Comparison of ENCODE assay signal across 7 cellular contexts in the genomic region with DNA sequence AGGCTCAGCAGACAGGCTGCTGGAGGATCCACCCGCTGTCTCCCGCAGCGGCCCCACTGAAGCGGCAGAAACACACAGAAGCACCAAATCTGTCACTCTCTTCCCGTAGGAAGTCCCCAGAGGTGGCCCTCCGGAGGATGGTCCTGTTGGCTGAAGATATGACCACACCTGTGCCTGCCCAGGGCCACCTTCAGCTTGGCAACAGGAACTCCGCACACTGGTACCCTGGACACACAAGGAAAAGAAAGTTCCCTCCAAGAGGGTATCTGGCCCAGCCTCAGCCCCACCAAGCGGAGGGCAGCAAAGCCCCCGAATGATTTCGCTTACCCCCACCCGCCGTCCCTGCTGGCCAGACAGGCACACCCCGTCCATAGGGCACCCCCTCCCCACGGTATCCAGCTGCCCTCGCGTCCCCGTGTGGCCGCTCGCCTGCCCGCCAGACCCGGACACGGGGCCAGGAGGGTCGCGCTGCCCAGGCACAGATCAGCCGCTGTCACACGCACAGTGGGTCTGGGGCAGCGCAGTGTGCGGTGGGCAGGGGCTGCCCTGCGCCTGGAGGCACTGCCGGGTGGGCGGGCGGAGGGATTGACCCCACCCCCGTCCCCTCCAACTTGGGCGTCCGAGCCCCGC. TPM values are rescaled to one million over a fixed set of nuclear protein-coding genes. Genes with fewer than 3 reads are reported as not detected.
A peak's percentile ranks its signal among the peaks of the same experiment; 100 is the strongest.
DNase-seq lines count a peak whose midpoint lies in the region; ATAC-seq and TF ChIP-seq lines count a peak whose summit lies in the region.

No MANE protein-coding gene starts in this region.

- no peak overlapping the region for H2AFZ ChIP-seq in GM23338

- DNase-seq in GM23338 (ENCODE audit: low spot score) = no peak
- no peak for DNase-seq in Panc1 (ENCODE audit: low read depth, low spot score)
- no peak for DNase-seq in esophagus squamous epithelium (lab: John Stamatoyannopoulos, UW)
- DNase-seq in psoas muscle = no peak
- no peak for DNase-seq in DMS153 treated with DMSO at 0.1 percent for 48 hours (lab: John Stamatoyannopoulos, UW; ENCODE audit: unreplicated experiment)
- DNase-seq in stimulated activated CD4-positive, alpha-beta T cell treated with anti-CD3 and anti-CD28 coated beads, Interleukin-2, amount 100 ng/mL, for 24 hours = no peak
- no peak for DNase-seq in SHP77 treated with DMSO at 0.1 percent for 48 hours (lab: John Stamatoyannopoulos, UW)

- peak overlapping the region; percentile 75 for H3K4me3 Mint-ChIP-seq in GM23338

- H3K4me3 ChIP-seq in GM23338 (peak overlapping the region; percentile 59), Panc1 (ENCODE audit: low read depth in 2 of 2, low read length in 2 of 2) (peak overlapping the region; percentile 61 to 62), esophagus squamous epithelium (peak overlapping the region; percentile 65 to 90 (median 66)), psoas muscle (peak overlapping the region; percentile 75)

- peaks cover 22% of the 10 kb centered on the region for H3K27me3 Mint-ChIP-seq in GM23338 (ENCODE audit: insufficient read depth, low read depth, poor library complexity)

- peaks cover 5% of the 10 kb centered on the region for H4K20me1 ChIP-seq in GM23338 (replicated peaks; ENCODE audit: insufficient read depth)

- no peak for TF ChIP-seq POLR2A in esophagus squamous epithelium (IDR thresholded peaks at IDR 0.05)

- peak overlapping the region; percentile 81 for H3K4me2 ChIP-seq in GM23338

- H3K36me3 Mint-ChIP-seq in GM23338 (ENCODE audit: low read depth) = no peaks in the 10 kb centered on the region; the same call in 2 of the 3 replicates

- H3K27ac ChIP-seq in GM23338 (ENCODE audit: low read depth) = no peak overlapping the region
- peak overlapping the region; percentile 77 for H3K27ac ChIP-seq in Panc1 (ENCODE audit: low read length)
- H3K27ac ChIP-seq in esophagus squamous epithelium = peak overlapping the region; percentile 88 to 96 (median 94)
- peak overlapping the region; percentile 88 for H3K27ac ChIP-seq in psoas muscle

- H3K4me1 ChIP-seq in GM23338 (ENCODE audit: insufficient read depth) (peaks cover 20% of the 10 kb centered on the region; the same call in 1 of the 2 replicates), Panc1 (ENCODE audit: control insufficient read depth, insufficient read depth, low read length) (peaks cover 34% of the 10 kb centered on the region), esophagus squamous epithelium (peaks cover 10 to 64% (median 11%) of the 10 kb centered on the region in 3 donors), psoas muscle (peaks cover 7% of the 10 kb centered on the region)

- no peaks in the 10 kb centered on the region for H3K79me2 ChIP-seq in GM23338 (replicated peaks; ENCODE audit: insufficient read depth)

- ATAC-seq in GM23338 (peak; percentile 9), Panc1 (peak; percentile 25), psoas muscle (peak in 3 of 4 donors; percentile 6 to 12 (median 9))

- TSS peak; percentile 90 for BruUV-seq in Panc1 (replicated peaks; lab: Mats Ljungman, UMichigan)

- H3K9me3 ChIP-seq in Panc1 (ENCODE audit: control insufficient read depth, insufficient read depth, low read depth, low read length) (no peaks in the 10 kb centered on the region), esophagus squamous epithelium (no peaks in the 10 kb centered on the region), psoas muscle (no peaks in the 10 kb centered on the region)

- H3K9me2 ChIP-seq in GM23338 (ENCODE audit: insufficient read depth) = no peaks in the 10 kb centered on the region

- H3K27ac Mint-ChIP-seq in GM23338 = no peak overlapping the region

- CTCF ChIA-PET in Panc1 (lab: Charles Lee) = interaction anchor here (0.6 kb wide), 1 partner anchor 18 kb away, joined by 10 read pairs; no protein-coding TSS in a partner anchor

- TF ChIP-seq CTCF in GM23338 (conservative IDR thresholded peaks at IDR 0.05; ENCODE audit: low read depth in 2 of 2) (no peak), Panc1 (IDR thresholded peaks at IDR 0.05) (no peak), esophagus squamous epithelium (IDR thresholded peaks at IDR 0.05) (no peak), psoas muscle (IDR thresholded peaks at IDR 0.05) (no peak)

- 49 to 52% methylated on average over 4 to 9 of the region's 36 CpGs for WGBS in esophagus squamous epithelium, 2 donors
- WGBS in psoas muscle, 3 donors = 26 to 39% (median 27%) methylated on average over 26 to 36 of the region's 36 CpGs

- intact Hi-C loops in Panc1 (cut with micrococcal nuclease; ENCODE audit: unreplicated experiment) (no loop called here), esophagus squamous epithelium (cut with DNase I) (loop anchor here (5.0 kb wide), 1 partner anchor 50 kb away; the partner anchor contains the start of gene IRF7), psoas muscle (cut with DNase I) (no loop called here)

- peaks cover 11% of the 10 kb centered on the region for H3K4me1 Mint-ChIP-seq in GM23338

- in situ Hi-C loops in Panc1 (cut with HindIII; ENCODE audit: low pct_unique_long_range_greater_than_20kb, low sequenced_read_pairs) = no loop called here

- no peaks in the 10 kb centered on the region for H3K9me3 Mint-ChIP-seq in GM23338

- H3K36me3 ChIP-seq in GM23338 (ENCODE audit: insufficient read depth) = no peaks in the 10 kb centered on the region
- no peaks in the 10 kb centered on the region for H3K36me3 ChIP-seq in Panc1 (ENCODE audit: control insufficient read depth, insufficient read depth, low read length)
- peaks cover 0 to 14% (median 0%) of the 10 kb centered on the region in 3 donors for H3K36me3 ChIP-seq in esophagus squamous epithelium
- no peaks in the 10 kb centered on the region for H3K36me3 ChIP-seq in psoas muscle (ENCODE audit: insufficient read depth in 1 of 2, low read depth in 1 of 2)

- POLR2A ChIA-PET in Panc1 (lab: Charles Lee) = no interaction called here

- peaks cover 11% of the 10 kb centered on the region; the same call in 1 of the 2 replicates for H3K27me3 ChIP-seq in GM23338 (ENCODE audit: insufficient read depth)
- H3K27me3 ChIP-seq in Panc1 (ENCODE audit: control insufficient read depth, insufficient read depth, low read length) = no peaks in the 10 kb centered on the region
- H3K27me3 ChIP-seq in esophagus squamous epithelium = no peaks in the 10 kb centered on the region
- H3K27me3 ChIP-seq in psoas muscle (ENCODE audit: insufficient read depth in 3 of 3, low read length in 2 of 3) = no peaks in the 10 kb centered on the region

- peaks cover 3% of the 10 kb centered on the region for H3F3A ChIP-seq in GM23338 (replicated peaks; ENCODE audit: low read depth)

TF ChIP-seq in GM23338, 12 proteins besides CTCF, POLR2A, EP300 and RAD21 (continues in another document):
- no peak for TF ChIP-seq POLR2AphosphoS5 (IDR thresholded peaks at IDR 0.05; ENCODE audit: low read depth)
- no peak for TF ChIP-seq STAT1 (IDR thresholded peaks at IDR 0.05; ENCODE audit: unreplicated experiment)
- no peak for TF ChIP-seq JUNB (IDR thresholded peaks at IDR 0.05; ENCODE audit: unreplicated experiment)
- no peak for TF ChIP-seq EZH2 (IDR thresholded peaks at IDR 0.05; ENCODE audit: low read depth, unreplicated experiment)

RNA-seq across cellular contexts. Expression of gene RASSF7, which starts 7.0 kb away (rescaled TPM):
- total RNA-seq in GM23338 (2014; rRNA removed; shearing (Covaris generic)) = 59.1 and 64.8 TPM in 2 replicates
- 37.6 and 39.6 TPM in 2 replicates for polyA plus RNA-seq in GM23338 (2016; fragmentation: Nextera tagmentation; extraction: Ambion mirVana)
- 81.8 TPM for total RNA-seq in Panc1 (2021; ENCODE audit: unreplicated experiment)
- 144 TPM for polyA plus RNA-seq in Panc1 (2012; ENCODE audit: insufficient read length)
- total RNA-seq in esophagus squamous epithelium = 10 to 100 TPM; 35.7 to 54.0 (median 44.4) TPM
- 1 to 10 TPM in 1 of 4 donors, under 1 TPM in 2, not detected in 1; 0.78 to 1.2 (median 0.84) TPM for total RNA-seq in psoas muscle
- 1 to 10 TPM in 1 of 3 donors, under 1 TPM in 2; 0.65 to 1.4 (median 1.00) TPM for polyA plus RNA-seq in psoas muscle

RNA-seq across cellular contexts. Expression of gene LMNTD2, which starts 7.2 kb away (rescaled TPM):
- total RNA-seq in GM23338 (2014; rRNA removed; shearing (Covaris generic)) = 1.3 and 1.8 TPM in 2 replicates
- 1.9 and 2.1 TPM in 2 replicates for polyA plus RNA-seq in GM23338 (2016; fragmentation: Nextera tagmentation; extraction: Ambion mirVana)
- 21.8 TPM for total RNA-seq in Panc1 (2021; ENCODE audit: unreplicated experiment)
- 44.2 TPM for polyA plus RNA-seq in Panc1 (2012; ENCODE audit: insufficient read length)
- 1 to 10 TPM; 2.1 to 4.6 (median 3.8) TPM for total RNA-seq in esophagus squamous epithelium
- under 1 TPM in 2 of 4 donors, not detected in 2; 0.25 to 0.27 TPM for total RNA-seq in psoas muscle
- polyA plus RNA-seq in psoas muscle = under 1 TPM; 0.04 to 0.12 (median 0.09) TPM

RNA-seq across cellular contexts. Expression of gene PHRF1, which starts 8.5 kb away (rescaled TPM):
- total RNA-seq in GM23338 (2014; rRNA removed; shearing (Covaris generic)) = 33.9 and 45.9 TPM in 2 replicates
- polyA plus RNA-seq in GM23338 (2016; fragmentation: Nextera tagmentation; extraction: Ambion mirVana) = 11.0 and 11.6 TPM in 2 replicates
- 90.6 TPM for total RNA-seq in Panc1 (2021; ENCODE audit: unreplicated experiment)
- polyA plus RNA-seq in Panc1 (2012; ENCODE audit: insufficient read length) = 83.1 TPM
- total RNA-seq in esophagus squamous epithelium = 10 to 100 TPM; 11.7 to 30.6 (median 24.2) TPM
- 10 to 100 TPM; 19.8 to 31.2 (median 25.0) TPM for total RNA-seq in psoas muscle
- polyA plus RNA-seq in psoas muscle = 10 to 100 TPM; 11.7 to 19.5 (median 13.5) TPM

RNA-seq across cellular contexts. Expression of gene LRRC56, which starts 30.4 kb away (rescaled TPM):
- total RNA-seq in GM23338 (2014; rRNA removed; shearing (Covaris generic)) = 0.54 and 0.87 TPM in 2 replicates
- polyA plus RNA-seq in GM23338 (2016; fragmentation: Nextera tagmentation; extraction: Ambion mirVana) = 0.52 and 0.73 TPM in 2 replicates
- 9.8 TPM for total RNA-seq in Panc1 (2021; ENCODE audit: unreplicated experiment)
- polyA plus RNA-seq in Panc1 (2012; ENCODE audit: insufficient read length) = 13.3 TPM
- total RNA-seq in esophagus squamous epithelium = 1 to 10 TPM in 2 of 4 donors, under 1 TPM in 2; 0.35 to 2.3 (median 1.2) TPM
- under 1 TPM; 0.30 to 0.84 (median 0.55) TPM for total RNA-seq in psoas muscle
- under 1 TPM in 2 of 3 donors, not detected in 1; 0.39 to 0.61 TPM for polyA plus RNA-seq in psoas muscle

RNA-seq across cellular contexts. Expression of gene HRAS, which starts 32.4 kb away (rescaled TPM):
- total RNA-seq in GM23338 (2014; rRNA removed; shearing (Covaris generic)) = 28.7 and 37.9 TPM in 2 replicates
- 46.3 and 48.7 TPM in 2 replicates for polyA plus RNA-seq in GM23338 (2016; fragmentation: Nextera tagmentation; extraction: Ambion mirVana)
- total RNA-seq in Panc1 (2021; ENCODE audit: unreplicated experiment) = 175 TPM
- 310 TPM for polyA plus RNA-seq in Panc1 (2012; ENCODE audit: insufficient read length)
- 100 to 1,000 TPM in 2 of 4 donors, 10 to 100 TPM in 2; 56.7 to 106 (median 85.2) TPM for total RNA-seq in esophagus squamous epithelium
- 10 to 100 TPM; 43.6 to 74.7 (median 53.9) TPM for total RNA-seq in psoas muscle
- polyA plus RNA-seq in psoas muscle = 10 to 100 TPM; 53.9 to 76.2 (median 66.3) TPM

Comparison
In these comparisons a context has a peak if more than half of its experiments do, and no peak if none do; other contexts are left out.
1. RNA of gene RASSF7, which starts 7.0 kb away (total RNA-seq): 81.8 TPM in Panc1 (single experiment), 59.1 to 64.8 TPM in GM23338 and 35.7 to 54.0 TPM in esophagus squamous epithelium; 0.78 to 1.2 TPM in psoas muscle; every median in the first group is over 10 times any median in the second.
2. Peak in every context shown above with its lines, with median percentiles within 50 percentile points of each other: ATAC-seq and H3K4me3 ChIP-seq.